Comparison of ENCODE assay signal across 2 cellular contexts in the genomic region with DNA sequence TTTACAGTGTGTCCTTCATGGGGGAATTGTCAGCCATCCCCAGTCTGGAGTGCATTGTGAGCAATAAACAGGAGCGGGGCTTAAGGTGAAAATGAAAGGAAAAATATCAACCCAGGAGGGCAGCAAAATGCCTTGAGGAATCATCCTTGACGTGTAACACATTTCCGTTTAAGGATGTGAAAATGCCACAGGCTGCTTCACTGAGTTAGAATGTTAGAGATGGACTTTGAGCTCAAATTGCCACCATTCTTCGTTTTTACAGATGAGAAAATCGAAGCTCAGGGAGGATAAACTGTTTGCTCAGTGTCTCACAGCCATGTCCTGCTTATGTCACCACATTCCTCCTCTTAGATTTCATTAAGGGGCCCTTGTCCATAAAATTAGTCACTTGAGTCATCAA.
TF ChIP-seq lines count a peak whose summit lies in the region.

No MANE protein-coding gene starts in this region.

TF ChIP-seq in HepG2, 621 proteins besides CTCF, POLR2A, EP300 and RAD21:
- no peak for TF ChIP-seq CHCHD3 (CRISPR knock-in tag; IDR thresholded peaks at IDR 0.05)
- TF ChIP-seq HNF4A (CRISPR knock-in tag; IDR thresholded peaks at IDR 0.05): 0 out of 2 replicates have a peak, but pooled peaks have one; percentile 5

TF ChIP-seq in WTC11, 78 proteins besides CTCF, POLR2A, EP300 and RAD21:
- TF ChIP-seq ATF1 (CRISPR knock-in tag; IDR thresholded peaks at IDR 0.05): no peak
- TF ChIP-seq ESRRA (CRISPR knock-in tag; IDR thresholded peaks at IDR 0.05; ENCODE audit: borderline replicate concordance): no peak
- no peak for TF ChIP-seq NFATC4 (CRISPR knock-in tag; IDR thresholded peaks at IDR 0.05)
- TF ChIP-seq USF1 (CRISPR knock-in tag; IDR thresholded peaks at IDR 0.05): no peak
- no peak for TF ChIP-seq SOX15 (CRISPR knock-in tag; IDR thresholded peaks at IDR 0.05)
- no peak for TF ChIP-seq NR3C1 (CRISPR knock-in tag; conservative IDR thresholded peaks at IDR 0.05; ENCODE audit: low read depth)
